Comparison of ENCODE assay signal across 8 cellular contexts in the genomic region with DNA sequence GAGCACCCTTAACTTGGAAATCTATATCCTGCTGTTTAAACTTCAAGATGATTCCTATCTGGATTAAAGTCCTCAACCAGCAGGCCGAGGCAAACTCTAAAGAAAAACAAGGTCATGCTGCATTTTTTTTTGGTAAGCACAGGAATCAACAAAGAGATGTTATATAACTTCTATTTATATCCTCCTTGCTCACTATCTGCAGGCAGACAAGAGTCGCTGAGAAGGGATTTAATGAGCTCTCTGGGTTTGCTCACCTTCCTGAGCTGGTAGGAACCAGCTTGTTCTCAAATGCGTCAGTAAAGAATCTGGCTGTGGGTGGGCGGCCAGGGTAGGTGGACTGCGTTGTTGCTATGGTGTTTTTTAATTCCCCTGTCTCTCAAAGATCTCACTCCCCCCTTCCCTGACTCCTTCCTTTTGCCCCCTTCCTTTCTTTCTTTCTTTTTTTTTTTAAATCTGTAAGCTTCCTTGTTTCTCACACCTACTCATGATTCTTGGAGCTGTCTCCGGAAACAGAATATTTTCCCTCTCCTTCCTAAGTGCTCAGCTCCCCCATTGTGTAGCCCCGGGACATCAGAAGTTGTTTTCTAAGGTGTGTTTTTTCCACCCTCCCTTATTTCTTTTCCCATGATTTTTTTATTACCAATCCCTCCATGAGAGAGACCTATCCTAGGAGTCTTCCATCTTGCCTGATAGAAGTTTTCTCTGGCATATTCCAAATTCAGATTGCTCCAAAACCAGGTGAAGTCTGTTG.
DNase-seq lines count a peak whose midpoint lies in the region; ATAC-seq and TF ChIP-seq lines count a peak whose summit lies in the region.

No MANE protein-coding gene starts in this region.

- H3K4me1 ChIP-seq in esophagus squamous epithelium: peaks cover 24 to 85% (median 28%) of the 10 kb centered on the region in 3 donors

- H3K9me3 ChIP-seq in esophagus squamous epithelium: no peaks in the 10 kb centered on the region

- TF ChIP-seq POLR2A in esophagus squamous epithelium (IDR thresholded peaks at IDR 0.05): no peak

- intact Hi-C loops in esophagus squamous epithelium (cut with DNase I): no loop called here

- TF ChIP-seq CTCF in esophagus squamous epithelium (IDR thresholded peaks at IDR 0.05): no peak

- DNase-seq in Caki2 (ENCODE audit: low read depth) (peak; percentile 58), T-helper 9 cell (peak; percentile 25), esophagus squamous epithelium (lab: John Stamatoyannopoulos, UW) (no peak), nucleus accumbens (lab: John Stamatoyannopoulos, UW) (peak in 40 of 56 donors; percentile 7 to 91 (median 51)), OCI-M2 (lab: John Stamatoyannopoulos, UW; ENCODE audit: unreplicated experiment) (no peak), NCI-H446 treated with DMSO at 0.1 percent for 48 hours (lab: John Stamatoyannopoulos, UW) (no peak), NCI-H187 (lab: John Stamatoyannopoulos, UW) (no peak)

- H3K4me3 ChIP-seq in esophagus squamous epithelium: peak overlapping the region in 3 of 4 donors; percentile 2 to 18 (median 3)

- no peaks in the 10 kb centered on the region for H3K27me3 ChIP-seq in esophagus squamous epithelium

- in situ Hi-C loops in Caki2 (cut with HindIII; ENCODE audit: low pct_unique_long_range_greater_than_20kb, low sequenced_read_pairs): no loop called here

- no peaks in the 10 kb centered on the region for H3K36me3 ChIP-seq in esophagus squamous epithelium

- whole genome bisulfite sequencing in esophagus squamous epithelium, 2 donors: 22 to 25% methylated on average over 7 of the region's 7 CpGs

- peak overlapping the region; percentile 83 to 92 (median 88) for H3K27ac ChIP-seq in esophagus squamous epithelium

- ATAC-seq in GM19463 (IDR thresholded peaks at IDR 0.05; ENCODE audit: unreplicated experiment): no peak

Comparison
In these comparisons a context has a peak if more than half of its experiments do, and no peak if none do; other contexts are left out.
1. DNase-seq: peak in Caki2 (single experiment), T-helper 9 cell (single experiment) and nucleus accumbens (40 of 56); none in esophagus squamous epithelium (single experiment), OCI-M2 (single experiment), NCI-H446 treated with DMSO at 0.1 percent for 48 hours (single experiment) and NCI-H187 (0 of 2).